In the genomic region with DNA sequence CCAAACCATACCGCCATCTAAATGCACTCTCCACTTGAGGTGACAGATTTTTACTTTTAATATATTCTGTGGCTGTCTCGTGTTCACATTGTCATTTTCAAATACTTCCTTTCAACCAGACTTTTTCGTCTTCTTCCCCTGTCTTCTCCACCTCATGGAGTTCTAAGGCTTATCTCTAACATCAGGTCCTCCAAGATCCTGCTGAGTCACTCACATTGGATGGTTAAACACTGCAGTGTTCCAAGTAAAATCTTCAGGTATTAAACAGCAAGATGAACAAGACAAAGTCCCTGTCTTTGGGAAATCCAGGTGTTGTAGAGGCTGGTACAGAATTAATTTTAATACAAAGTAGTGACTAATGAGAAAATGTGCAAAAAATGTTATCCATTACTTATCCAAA, we compare ENCODE assay signal across 35 cellular contexts.
"Had no signal": no experiment of that assay in that cellular context is flagged by ENCODE, and none has a peak within 500 bp of the region (broad histone marks: within the 10 kb centered on the region; RNA-seq: fewer than 3 reads in every experiment).

No MANE protein-coding gene starts in this region.

- H3K27me3 ChIP-seq: MG63 had no signal

- H3K4me3 ChIP-seq: MG63 had no signal

- H3K36me3 ChIP-seq: MG63 had no signal

- H3K9me3 ChIP-seq: MG63 had no signal

- DNase-seq: Karpas-422, Kasumi-1, MG63, MM.1S, MV-4-11, NCI-H1048, NCI-H1092, NCI-H1092 treated with DMSO at 0.1 percent for 48 hours, NCI-H1105, NCI-H1105 treated with DMSO at 0.1 percent for 48 hours, NCI-H1417, NCI-H1417 treated with DMSO at 0.1 percent for 48 hours, NCI-H1436, NCI-H1436 treated with DMSO at 0.1 percent for 48 hours, NCI-H1694, NCI-H1694 treated with DMSO at 0.1 percent for 48 hours, NCI-H187, NCI-H187 treated with DMSO at 0.1 percent for 48 hours, NCI-H1930, NCI-H2029, NCI-H2029 treated with DMSO at 0.1 percent for 48 hours, NCI-H2081, NCI-H2081 treated with DMSO at 0.1 percent for 48 hours, NCI-H2107, NCI-H2171, NCI-H2171 treated with DMSO at 0.1 percent for 48 hours, NCI-H2227 treated with DMSO at 0.1 percent for 48 hours, NCI-H226, NCI-H345, NCI-H446, NCI-H446 treated with DMSO at 0.1 percent for 48 hours, NCI-H510A, NCI-H510A treated with DMSO at 0.1 percent for 48 hours, NCI-H524, NCI-H524 treated with DMSO at 0.1 percent for 48 hours had no signal
